1 cellular context compared by ENCODE assay signal in genomic region chr9:65676389-65676788, GRCh38.
TF ChIP-seq lines count a peak whose summit lies in the region.

No MANE protein-coding gene starts in this region.

TF ChIP-seq in GM12878, 131 proteins besides CTCF, POLR2A, EP300 and RAD21:
- TF ChIP-seq SRF (IDR thresholded peaks at IDR 0.05; ENCODE audit: low read depth in 2 of 2, low read length in 2 of 2) = peak in 1 of 2 experiments; percentile 56; a peak in 1 of 4 replicates
TF ChIP-seq in GM12878: peak in this region for 1; not testable (repeated sequence) for 130.
